Comparison of ENCODE assay signal across 1 cellular context in genomic region chr17:75240394-75241142, GRCh38.
TF ChIP-seq lines count a peak whose summit lies in the region.

No MANE protein-coding gene starts in this region.

TF ChIP-seq in K562, 482 proteins besides CTCF, POLR2A, EP300 and RAD21 (continued from another document and continues in another):
- TF ChIP-seq ZBTB40 (IDR thresholded peaks at IDR 0.05) (no peak), ZBTB40 (CRISPR knock-in tag; IDR thresholded peaks at IDR 0.05) (no peak), SIN3A (IDR thresholded peaks at IDR 0.05; ENCODE audit: borderline replicate concordance in 2 of 2, control insufficient read depth in 1 of 2, low read depth in 2 of 2, low read length in 2 of 2) (peak in 1 of 2 experiments; percentile 24; a peak in 1 of 4 replicates), ZNF146 (CRISPR knock-in tag; IDR thresholded peaks at IDR 0.05; ENCODE audit: unreplicated experiment) (no peak), MTF1 (CRISPR knock-in tag; IDR thresholded peaks at IDR 0.05; ENCODE audit: borderline replicate concordance) (no peak), ZNF224 (CRISPR knock-in tag; IDR thresholded peaks at IDR 0.05) (no peak), MLX (CRISPR knock-in tag; conservative IDR thresholded peaks at IDR 0.05) (0 out of 4 replicates have a peak, but pooled peaks of 1 of the 2 experiments have one; percentile 62), HNRNPUL1 (IDR thresholded peaks at IDR 0.05; ENCODE audit: low read length) (no peak), SMARCA4 (IDR thresholded peaks at IDR 0.05) (0 out of 2 replicates have a peak, but pooled peaks have one; percentile 34), ZFPM2 (CRISPR knock-in tag; IDR thresholded peaks at IDR 0.05) (no peak), ZNF395 (CRISPR knock-in tag; IDR thresholded peaks at IDR 0.05) (no peak), CREM (IDR thresholded peaks at IDR 0.05; ENCODE audit: low read depth) (peak; percentile 47; the same call in 1 of the 2 replicates), ZBTB33 (CRISPR knock-in tag; IDR thresholded peaks at IDR 0.05) (peak; percentile 79), ZNF12 (CRISPR knock-in tag; IDR thresholded peaks at IDR 0.05) (no peak), ZNF778 (CRISPR knock-in tag; IDR thresholded peaks at IDR 0.05) (no peak), NFE2 (IDR thresholded peaks at IDR 0.05; ENCODE audit: low read depth) (no peak), HIVEP1 (CRISPR knock-in tag; IDR thresholded peaks at IDR 0.05) (no peak), NFIC (IDR thresholded peaks at IDR 0.05) (no peak), ZNF175 (CRISPR knock-in tag; IDR thresholded peaks at IDR 0.05; ENCODE audit: low read depth) (no peak), ZNF408 (CRISPR knock-in tag; IDR thresholded peaks at IDR 0.05; ENCODE audit: low read depth) (no peak), KLF6 (CRISPR knock-in tag; IDR thresholded peaks at IDR 0.05; ENCODE audit: borderline replicate concordance) (no peak), ZNF766 (CRISPR knock-in tag; conservative IDR thresholded peaks at IDR 0.05) (no peak), SAP30 (IDR thresholded peaks at IDR 0.05; ENCODE audit: borderline replicate concordance, insufficient read depth, low read depth, low read length, poor library complexity, severe bottlenecking) (no peak), MBD1 (CRISPR knock-in tag; IDR thresholded peaks at IDR 0.05) (no peak), GABPB2 (CRISPR knock-in tag; conservative IDR thresholded peaks at IDR 0.05) (no peak), PML (IDR thresholded peaks at IDR 0.05; ENCODE audit: low read length) (no peak), ZNF76 (CRISPR knock-in tag; IDR thresholded peaks at IDR 0.05; ENCODE audit: borderline replicate concordance) (no peak), HDGF (IDR thresholded peaks at IDR 0.05) (peak; percentile 24; the same call in 1 of the 2 replicates), COPS2 (conservative IDR thresholded peaks at IDR 0.05) (no peak), PTTG1 (tag; IDR thresholded peaks at IDR 0.05; ENCODE audit: low read depth) (no peak), ADNP (tag; IDR thresholded peaks at IDR 0.05) (no peak), FOXJ3 (CRISPR knock-in tag; IDR thresholded peaks at IDR 0.05) (no peak), ZNF174 (CRISPR knock-in tag; IDR thresholded peaks at IDR 0.05) (no peak), ZNF551 (CRISPR knock-in tag; IDR thresholded peaks at IDR 0.05) (no peak), NFE2L1 (tag; IDR thresholded peaks at IDR 0.05; ENCODE audit: borderline replicate concordance, low read depth) (no peak), E2F1 (CRISPR knock-in tag; IDR thresholded peaks at IDR 0.05) (0 out of 2 replicates have a peak, but pooled peaks have one; percentile 36), BMI1 (IDR thresholded peaks at IDR 0.05; ENCODE audit: low read length) (no peak), GTF2A2 (tag; IDR thresholded peaks at IDR 0.05) (no peak), PATZ1 (CRISPR knock-in tag; IDR thresholded peaks at IDR 0.05; ENCODE audit: borderline replicate concordance) (no peak), USF2 (CRISPR knock-in tag; IDR thresholded peaks at IDR 0.05) (peak; percentile 67), NCOA1 (IDR thresholded peaks at IDR 0.05; ENCODE audit: low read depth) (no peak), CEBPB (tag; IDR thresholded peaks at IDR 0.05) (no peak), ZSCAN29 (IDR thresholded peaks at IDR 0.05) (no peak), U2AF2 (optimal IDR thresholded peaks at IDR 0.05; ENCODE audit: low read depth, low read length) (no peak), MYBL2 (IDR thresholded peaks at IDR 0.05; ENCODE audit: low read depth) (no peak), MYBL2 (CRISPR knock-in tag; IDR thresholded peaks at IDR 0.05; ENCODE audit: borderline replicate concordance) (no peak), POLR3G (IDR thresholded peaks at IDR 0.05; ENCODE audit: extremely low read depth, insufficient read length, insufficient replicate concordance) (no peak), ZNF449 (CRISPR knock-in tag; IDR thresholded peaks at IDR 0.05) (no peak)
